Comparison of ENCODE assay signal across 1 cellular context in genomic region chr2:233105156-233105895, GRCh38.
TF ChIP-seq lines count a peak whose summit lies in the region.

No MANE protein-coding gene starts in this region.

TF ChIP-seq in GM12878, 131 proteins besides CTCF, POLR2A, EP300 and RAD21:
- TF ChIP-seq, protein P1, sequence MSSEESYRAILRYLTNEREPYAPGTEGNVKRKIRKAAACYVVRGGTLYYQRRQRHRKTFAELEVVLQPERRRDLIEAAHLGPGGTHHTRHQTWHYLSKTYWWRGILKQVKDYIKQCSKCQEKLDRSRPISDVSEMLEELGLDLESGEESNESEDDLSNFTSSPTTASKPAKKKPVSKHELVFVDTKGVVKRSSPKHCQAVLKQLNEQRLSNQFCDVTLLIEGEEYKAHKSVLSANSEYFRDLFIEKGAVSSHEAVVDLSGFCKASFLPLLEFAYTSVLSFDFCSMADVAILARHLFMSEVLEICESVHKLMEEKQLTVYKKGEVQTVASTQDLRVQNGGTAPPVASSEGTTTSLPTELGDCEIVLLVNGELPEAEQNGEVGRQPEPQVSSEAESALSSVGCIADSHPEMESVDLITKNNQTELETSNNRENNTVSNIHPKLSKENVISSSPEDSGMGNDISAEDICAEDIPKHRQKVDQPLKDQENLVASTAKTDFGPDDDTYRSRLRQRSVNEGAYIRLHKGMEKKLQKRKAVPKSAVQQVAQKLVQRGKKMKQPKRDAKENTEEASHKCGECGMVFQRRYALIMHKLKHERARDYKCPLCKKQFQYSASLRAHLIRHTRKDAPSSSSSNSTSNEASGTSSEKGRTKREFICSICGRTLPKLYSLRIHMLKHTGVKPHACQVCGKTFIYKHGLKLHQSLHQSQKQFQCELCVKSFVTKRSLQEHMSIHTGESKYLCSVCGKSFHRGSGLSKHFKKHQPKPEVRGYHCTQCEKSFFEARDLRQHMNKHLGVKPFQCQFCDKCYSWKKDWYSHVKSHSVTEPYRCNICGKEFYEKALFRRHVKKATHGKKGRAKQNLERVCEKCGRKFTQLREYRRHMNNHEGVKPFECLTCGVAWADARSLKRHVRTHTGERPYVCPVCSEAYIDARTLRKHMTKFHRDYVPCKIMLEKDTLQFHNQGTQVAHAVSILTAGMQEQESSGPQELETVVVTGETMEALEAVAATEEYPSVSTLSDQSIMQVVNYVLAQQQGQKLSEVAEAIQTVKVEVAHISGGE (CRISPR knock-in tag; IDR thresholded peaks at IDR 0.05) = no peak
- TF ChIP-seq MEF2B (IDR thresholded peaks at IDR 0.05; ENCODE audit: partially characterized antibody, poor library complexity, severe bottlenecking) (no peak), HDAC6 (IDR thresholded peaks at IDR 0.05; ENCODE audit: unreplicated experiment) (no peak), POLR2AphosphoS5 (IDR thresholded peaks at IDR 0.05; ENCODE audit: low read length) (no peak), ZSCAN29 (IDR thresholded peaks at IDR 0.05) (no peak), ZNF622 (IDR thresholded peaks at IDR 0.05) (no peak), CREB1 (IDR thresholded peaks at IDR 0.05; ENCODE audit: low read depth) (no peak), SUZ12 (IDR thresholded peaks at IDR 0.05; ENCODE audit: unreplicated experiment) (no peak), RB1 (IDR thresholded peaks at IDR 0.05; ENCODE audit: borderline replicate concordance) (no peak), PML (IDR thresholded peaks at IDR 0.05; ENCODE audit: low read length) (no peak), RBBP5 (conservative IDR thresholded peaks at IDR 0.05) (no peak), RUNX3 (IDR thresholded peaks at IDR 0.05; ENCODE audit: low read length) (no peak), LARP7 (IDR thresholded peaks at IDR 0.05) (no peak), PAX5 (IDR thresholded peaks at IDR 0.05; ENCODE audit: borderline replicate concordance, low read depth, low read length) (no peak), TCF7 (IDR thresholded peaks at IDR 0.05; ENCODE audit: borderline replicate concordance) (no peak), NFYA (IDR thresholded peaks at IDR 0.05; ENCODE audit: borderline replicate concordance, low read depth, low read length) (no peak)
- TF ChIP-seq, protein P2, sequence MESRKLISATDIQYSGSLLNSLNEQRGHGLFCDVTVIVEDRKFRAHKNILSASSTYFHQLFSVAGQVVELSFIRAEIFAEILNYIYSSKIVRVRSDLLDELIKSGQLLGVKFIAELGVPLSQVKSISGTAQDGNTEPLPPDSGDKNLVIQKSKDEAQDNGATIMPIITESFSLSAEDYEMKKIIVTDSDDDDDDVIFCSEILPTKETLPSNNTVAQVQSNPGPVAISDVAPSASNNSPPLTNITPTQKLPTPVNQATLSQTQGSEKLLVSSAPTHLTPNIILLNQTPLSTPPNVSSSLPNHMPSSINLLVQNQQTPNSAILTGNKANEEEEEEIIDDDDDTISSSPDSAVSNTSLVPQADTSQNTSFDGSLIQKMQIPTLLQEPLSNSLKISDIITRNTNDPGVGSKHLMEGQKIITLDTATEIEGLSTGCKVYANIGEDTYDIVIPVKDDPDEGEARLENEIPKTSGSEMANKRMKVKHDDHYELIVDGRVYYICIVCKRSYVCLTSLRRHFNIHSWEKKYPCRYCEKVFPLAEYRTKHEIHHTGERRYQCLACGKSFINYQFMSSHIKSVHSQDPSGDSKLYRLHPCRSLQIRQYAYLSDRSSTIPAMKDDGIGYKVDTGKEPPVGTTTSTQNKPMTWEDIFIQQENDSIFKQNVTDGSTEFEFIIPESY (IDR thresholded peaks at IDR 0.05) = no peak
- TF ChIP-seq, protein P3, sequence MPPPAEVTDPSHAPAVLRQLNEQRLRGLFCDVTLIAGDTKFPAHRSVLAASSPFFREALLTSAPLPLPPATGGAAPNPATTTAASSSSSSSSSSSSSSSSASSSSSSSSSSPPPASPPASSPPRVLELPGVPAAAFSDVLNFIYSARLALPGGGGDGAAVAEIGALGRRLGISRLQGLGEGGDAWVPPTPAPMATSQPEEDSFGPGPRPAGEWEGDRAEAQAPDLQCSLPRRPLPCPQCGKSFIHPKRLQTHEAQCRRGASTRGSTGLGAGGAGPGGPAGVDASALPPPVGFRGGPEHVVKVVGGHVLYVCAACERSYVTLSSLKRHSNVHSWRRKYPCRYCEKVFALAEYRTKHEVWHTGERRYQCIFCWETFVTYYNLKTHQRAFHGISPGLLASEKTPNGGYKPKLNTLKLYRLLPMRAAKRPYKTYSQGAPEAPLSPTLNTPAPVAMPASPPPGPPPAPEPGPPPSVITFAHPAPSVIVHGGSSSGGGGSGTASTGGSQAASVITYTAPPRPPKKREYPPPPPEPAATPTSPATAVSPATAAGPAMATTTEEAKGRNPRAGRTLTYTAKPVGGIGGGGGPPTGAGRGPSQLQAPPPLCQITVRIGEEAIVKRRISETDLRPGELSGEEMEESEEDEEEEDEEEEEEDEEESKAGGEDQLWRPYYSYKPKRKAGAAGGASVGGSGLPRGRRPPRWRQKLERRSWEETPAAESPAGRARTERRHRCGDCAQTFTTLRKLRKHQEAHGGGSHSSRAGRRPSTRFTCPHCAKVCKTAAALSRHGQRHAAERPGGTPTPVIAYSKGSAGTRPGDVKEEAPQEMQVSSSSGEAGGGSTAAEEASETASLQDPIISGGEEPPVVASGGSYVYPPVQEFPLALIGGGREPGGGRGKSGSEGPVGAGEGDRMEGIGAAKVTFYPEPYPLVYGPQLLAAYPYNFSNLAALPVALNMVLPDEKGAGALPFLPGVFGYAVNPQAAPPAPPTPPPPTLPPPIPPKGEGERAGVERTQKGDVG (CRISPR knock-in tag; IDR thresholded peaks at IDR 0.05) = no peak
- TF ChIP-seq, protein P4, sequence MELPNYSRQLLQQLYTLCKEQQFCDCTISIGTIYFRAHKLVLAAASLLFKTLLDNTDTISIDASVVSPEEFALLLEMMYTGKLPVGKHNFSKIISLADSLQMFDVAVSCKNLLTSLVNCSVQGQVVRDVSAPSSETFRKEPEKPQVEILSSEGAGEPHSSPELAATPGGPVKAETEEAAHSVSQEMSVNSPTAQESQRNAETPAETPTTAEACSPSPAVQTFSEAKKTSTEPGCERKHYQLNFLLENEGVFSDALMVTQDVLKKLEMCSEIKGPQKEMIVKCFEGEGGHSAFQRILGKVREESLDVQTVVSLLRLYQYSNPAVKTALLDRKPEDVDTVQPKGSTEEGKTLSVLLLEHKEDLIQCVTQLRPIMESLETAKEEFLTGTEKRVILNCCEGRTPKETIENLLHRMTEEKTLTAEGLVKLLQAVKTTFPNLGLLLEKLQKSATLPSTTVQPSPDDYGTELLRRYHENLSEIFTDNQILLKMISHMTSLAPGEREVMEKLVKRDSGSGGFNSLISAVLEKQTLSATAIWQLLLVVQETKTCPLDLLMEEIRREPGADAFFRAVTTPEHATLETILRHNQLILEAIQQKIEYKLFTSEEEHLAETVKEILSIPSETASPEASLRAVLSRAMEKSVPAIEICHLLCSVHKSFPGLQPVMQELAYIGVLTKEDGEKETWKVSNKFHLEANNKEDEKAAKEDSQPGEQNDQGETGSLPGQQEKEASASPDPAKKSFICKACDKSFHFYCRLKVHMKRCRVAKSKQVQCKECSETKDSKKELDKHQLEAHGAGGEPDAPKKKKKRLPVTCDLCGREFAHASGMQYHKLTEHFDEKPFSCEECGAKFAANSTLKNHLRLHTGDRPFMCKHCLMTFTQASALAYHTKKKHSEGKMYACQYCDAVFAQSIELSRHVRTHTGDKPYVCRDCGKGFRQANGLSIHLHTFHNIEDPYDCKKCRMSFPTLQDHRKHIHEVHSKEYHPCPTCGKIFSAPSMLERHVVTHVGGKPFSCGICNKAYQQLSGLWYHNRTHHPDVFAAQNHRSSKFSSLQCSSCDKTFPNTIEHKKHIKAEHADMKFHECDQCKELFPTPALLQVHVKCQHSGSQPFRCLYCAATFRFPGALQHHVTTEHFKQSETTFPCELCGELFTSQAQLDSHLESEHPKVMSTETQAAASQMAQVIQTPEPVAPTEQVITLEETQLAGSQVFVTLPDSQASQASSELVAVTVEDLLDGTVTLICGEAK (IDR thresholded peaks at IDR 0.05; ENCODE audit: borderline replicate concordance) = no peak
- TF ChIP-seq, protein P5, sequence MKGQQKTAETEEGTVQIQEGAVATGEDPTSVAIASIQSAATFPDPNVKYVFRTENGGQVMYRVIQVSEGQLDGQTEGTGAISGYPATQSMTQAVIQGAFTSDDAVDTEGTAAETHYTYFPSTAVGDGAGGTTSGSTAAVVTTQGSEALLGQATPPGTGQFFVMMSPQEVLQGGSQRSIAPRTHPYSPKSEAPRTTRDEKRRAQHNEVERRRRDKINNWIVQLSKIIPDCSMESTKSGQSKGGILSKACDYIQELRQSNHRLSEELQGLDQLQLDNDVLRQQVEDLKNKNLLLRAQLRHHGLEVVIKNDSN (IDR thresholded peaks at IDR 0.05; ENCODE audit: borderline replicate concordance, extremely low read length, insufficient read depth, low read depth, low read length) = no peak
